In genomic region chr7:151080522-151081169, GRCh38 we compare ENCODE assay signal across 1 cellular context.
TF ChIP-seq lines count a peak whose summit lies in the region.

A gene with protein sequence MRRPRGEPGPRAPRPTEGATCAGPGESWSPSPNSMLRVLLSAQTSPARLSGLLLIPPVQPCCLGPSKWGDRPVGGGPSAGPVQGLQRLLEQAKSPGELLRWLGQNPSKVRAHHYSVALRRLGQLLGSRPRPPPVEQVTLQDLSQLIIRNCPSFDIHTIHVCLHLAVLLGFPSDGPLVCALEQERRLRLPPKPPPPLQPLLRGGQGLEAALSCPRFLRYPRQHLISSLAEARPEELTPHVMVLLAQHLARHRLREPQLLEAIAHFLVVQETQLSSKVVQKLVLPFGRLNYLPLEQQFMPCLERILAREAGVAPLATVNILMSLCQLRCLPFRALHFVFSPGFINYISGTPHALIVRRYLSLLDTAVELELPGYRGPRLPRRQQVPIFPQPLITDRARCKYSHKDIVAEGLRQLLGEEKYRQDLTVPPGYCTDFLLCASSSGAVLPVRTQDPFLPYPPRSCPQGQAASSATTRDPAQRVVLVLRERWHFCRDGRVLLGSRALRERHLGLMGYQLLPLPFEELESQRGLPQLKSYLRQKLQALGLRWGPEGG (minus strand): TSS chr7:151080809. CDS start chr7:151080766, 43 bp downstream.

TF ChIP-seq in GM12878, 131 proteins besides CTCF, POLR2A, EP300 and RAD21 (continued from another document and continues in another):
- no peak for TF ChIP-seq ZBTB40 (IDR thresholded peaks at IDR 0.05; ENCODE audit: borderline replicate concordance)
- TF ChIP-seq KAT2A (conservative IDR thresholded peaks at IDR 0.05; ENCODE audit: control insufficient read depth, low read depth, low read length): no peak
- TF ChIP-seq, protein P1, sequence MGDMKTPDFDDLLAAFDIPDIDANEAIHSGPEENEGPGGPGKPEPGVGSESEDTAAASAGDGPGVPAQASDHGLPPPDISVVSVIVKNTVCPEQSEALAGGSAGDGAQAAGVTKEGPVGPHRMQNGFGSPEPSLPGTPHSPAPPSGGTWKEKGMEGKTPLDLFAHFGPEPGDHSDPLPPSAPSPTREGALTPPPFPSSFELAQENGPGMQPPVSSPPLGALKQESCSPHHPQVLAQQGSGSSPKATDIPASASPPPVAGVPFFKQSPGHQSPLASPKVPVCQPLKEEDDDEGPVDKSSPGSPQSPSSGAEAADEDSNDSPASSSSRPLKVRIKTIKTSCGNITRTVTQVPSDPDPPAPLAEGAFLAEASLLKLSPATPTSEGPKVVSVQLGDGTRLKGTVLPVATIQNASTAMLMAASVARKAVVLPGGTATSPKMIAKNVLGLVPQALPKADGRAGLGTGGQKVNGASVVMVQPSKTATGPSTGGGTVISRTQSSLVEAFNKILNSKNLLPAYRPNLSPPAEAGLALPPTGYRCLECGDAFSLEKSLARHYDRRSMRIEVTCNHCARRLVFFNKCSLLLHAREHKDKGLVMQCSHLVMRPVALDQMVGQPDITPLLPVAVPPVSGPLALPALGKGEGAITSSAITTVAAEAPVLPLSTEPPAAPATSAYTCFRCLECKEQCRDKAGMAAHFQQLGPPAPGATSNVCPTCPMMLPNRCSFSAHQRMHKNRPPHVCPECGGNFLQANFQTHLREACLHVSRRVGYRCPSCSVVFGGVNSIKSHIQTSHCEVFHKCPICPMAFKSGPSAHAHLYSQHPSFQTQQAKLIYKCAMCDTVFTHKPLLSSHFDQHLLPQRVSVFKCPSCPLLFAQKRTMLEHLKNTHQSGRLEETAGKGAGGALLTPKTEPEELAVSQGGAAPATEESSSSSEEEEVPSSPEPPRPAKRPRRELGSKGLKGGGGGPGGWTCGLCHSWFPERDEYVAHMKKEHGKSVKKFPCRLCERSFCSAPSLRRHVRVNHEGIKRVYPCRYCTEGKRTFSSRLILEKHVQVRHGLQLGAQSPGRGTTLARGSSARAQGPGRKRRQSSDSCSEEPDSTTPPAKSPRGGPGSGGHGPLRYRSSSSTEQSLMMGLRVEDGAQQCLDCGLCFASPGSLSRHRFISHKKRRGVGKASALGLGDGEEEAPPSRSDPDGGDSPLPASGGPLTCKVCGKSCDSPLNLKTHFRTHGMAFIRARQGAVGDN (IDR thresholded peaks at IDR 0.05): 0 out of 2 replicates have a peak, but pooled peaks have one; percentile 62
- no peak for TF ChIP-seq CEBPB (IDR thresholded peaks at IDR 0.05; ENCODE audit: borderline replicate concordance in 1 of 2, low read depth in 2 of 2, low read length in 2 of 2)
- no peak for TF ChIP-seq HDAC6 (IDR thresholded peaks at IDR 0.05; ENCODE audit: unreplicated experiment)
- TF ChIP-seq GABPA (IDR thresholded peaks at IDR 0.05; ENCODE audit: low read depth): no peak
- TF ChIP-seq RCOR1 (conservative IDR thresholded peaks at IDR 0.05; ENCODE audit: low read depth, low read length): no peak
- TF ChIP-seq CHD4 (IDR thresholded peaks at IDR 0.05): no peak
- 0 out of 2 replicates have a peak, but pooled peaks have one; percentile 37 for TF ChIP-seq SIN3A (IDR thresholded peaks at IDR 0.05; ENCODE audit: low read depth, low read length)
- TF ChIP-seq, protein P2, sequence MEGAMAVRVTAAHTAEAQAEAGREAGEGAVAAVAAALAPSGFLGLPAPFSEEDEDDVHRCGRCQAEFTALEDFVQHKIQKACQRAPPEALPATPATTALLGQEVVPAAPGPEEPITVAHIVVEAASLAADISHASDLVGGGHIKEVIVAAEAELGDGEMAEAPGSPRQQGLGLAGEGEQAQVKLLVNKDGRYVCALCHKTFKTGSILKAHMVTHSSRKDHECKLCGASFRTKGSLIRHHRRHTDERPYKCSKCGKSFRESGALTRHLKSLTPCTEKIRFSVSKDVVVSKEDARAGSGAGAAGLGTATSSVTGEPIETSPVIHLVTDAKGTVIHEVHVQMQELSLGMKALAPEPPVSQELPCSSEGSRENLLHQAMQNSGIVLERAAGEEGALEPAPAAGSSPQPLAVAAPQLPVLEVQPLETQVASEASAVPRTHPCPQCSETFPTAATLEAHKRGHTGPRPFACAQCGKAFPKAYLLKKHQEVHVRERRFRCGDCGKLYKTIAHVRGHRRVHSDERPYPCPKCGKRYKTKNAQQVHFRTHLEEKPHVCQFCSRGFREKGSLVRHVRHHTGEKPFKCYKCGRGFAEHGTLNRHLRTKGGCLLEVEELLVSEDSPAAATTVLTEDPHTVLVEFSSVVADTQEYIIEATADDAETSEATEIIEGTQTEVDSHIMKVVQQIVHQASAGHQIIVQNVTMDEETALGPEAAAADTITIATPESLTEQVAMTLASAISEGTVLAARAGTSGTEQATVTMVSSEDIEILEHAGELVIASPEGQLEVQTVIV (IDR thresholded peaks at IDR 0.05; ENCODE audit: borderline replicate concordance, partially characterized antibody): no peak
- TF ChIP-seq ZNF24 (IDR thresholded peaks at IDR 0.05): no peak
- no peak for TF ChIP-seq ZBTB4 (CRISPR knock-in tag; IDR thresholded peaks at IDR 0.05)
- no peak for TF ChIP-seq ATF3 (IDR thresholded peaks at IDR 0.05; ENCODE audit: borderline replicate concordance, extremely low read depth, low read depth, low read length)
- TF ChIP-seq JUNB (IDR thresholded peaks at IDR 0.05): no peak
- no peak for TF ChIP-seq NFIC (IDR thresholded peaks at IDR 0.05; ENCODE audit: low read depth, low read length)
- TF ChIP-seq FOS (IDR thresholded peaks at IDR 0.05; ENCODE audit: borderline replicate concordance, extremely low read depth, insufficient read length): no peak
- 0 out of 2 replicates have a peak, but pooled peaks have one; percentile 31 for TF ChIP-seq NR2F1 (conservative IDR thresholded peaks at IDR 0.05)
- TF ChIP-seq CBFB (IDR thresholded peaks at IDR 0.05; ENCODE audit: low read depth): peak; percentile 46; the same call in 1 of the 2 replicates
- TF ChIP-seq IKZF1 (conservative IDR thresholded peaks at IDR 0.05): peak; percentile 71
- TF ChIP-seq SMAD1 (IDR thresholded peaks at IDR 0.05; ENCODE audit: low read depth, partially characterized antibody): no peak
- TF ChIP-seq, protein P3, sequence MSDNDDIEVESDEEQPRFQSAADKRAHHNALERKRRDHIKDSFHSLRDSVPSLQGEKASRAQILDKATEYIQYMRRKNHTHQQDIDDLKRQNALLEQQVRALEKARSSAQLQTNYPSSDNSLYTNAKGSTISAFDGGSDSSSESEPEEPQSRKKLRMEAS (IDR thresholded peaks at IDR 0.05; ENCODE audit: low read depth, low read length): no peak; the same call in 1 of the 2 replicates
- peak; percentile 70 for TF ChIP-seq HCFC1 (IDR thresholded peaks at IDR 0.05; ENCODE audit: low read length)
- no peak for TF ChIP-seq EED (IDR thresholded peaks at IDR 0.05; ENCODE audit: low read depth)
- TF ChIP-seq, protein P4, sequence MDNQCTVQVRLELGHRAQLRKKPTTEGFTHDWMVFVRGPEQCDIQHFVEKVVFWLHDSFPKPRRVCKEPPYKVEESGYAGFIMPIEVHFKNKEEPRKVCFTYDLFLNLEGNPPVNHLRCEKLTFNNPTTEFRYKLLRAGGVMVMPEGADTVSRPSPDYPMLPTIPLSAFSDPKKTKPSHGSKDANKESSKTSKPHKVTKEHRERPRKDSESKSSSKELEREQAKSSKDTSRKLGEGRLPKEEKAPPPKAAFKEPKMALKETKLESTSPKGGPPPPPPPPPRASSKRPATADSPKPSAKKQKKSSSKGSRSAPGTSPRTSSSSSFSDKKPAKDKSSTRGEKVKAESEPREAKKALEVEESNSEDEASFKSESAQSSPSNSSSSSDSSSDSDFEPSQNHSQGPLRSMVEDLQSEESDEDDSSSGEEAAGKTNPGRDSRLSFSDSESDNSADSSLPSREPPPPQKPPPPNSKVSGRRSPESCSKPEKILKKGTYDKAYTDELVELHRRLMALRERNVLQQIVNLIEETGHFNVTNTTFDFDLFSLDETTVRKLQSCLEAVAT (IDR thresholded peaks at IDR 0.05): no peak
- no peak for TF ChIP-seq NFXL1 (IDR thresholded peaks at IDR 0.05; ENCODE audit: borderline replicate concordance)
- no peak for TF ChIP-seq BCL11A (IDR thresholded peaks at IDR 0.05; ENCODE audit: low read depth, low read length)
- TF ChIP-seq TARDBP (IDR thresholded peaks at IDR 0.05; ENCODE audit: borderline replicate concordance): 0 out of 2 replicates have a peak, but pooled peaks have one; percentile 54
- TF ChIP-seq, protein P5, sequence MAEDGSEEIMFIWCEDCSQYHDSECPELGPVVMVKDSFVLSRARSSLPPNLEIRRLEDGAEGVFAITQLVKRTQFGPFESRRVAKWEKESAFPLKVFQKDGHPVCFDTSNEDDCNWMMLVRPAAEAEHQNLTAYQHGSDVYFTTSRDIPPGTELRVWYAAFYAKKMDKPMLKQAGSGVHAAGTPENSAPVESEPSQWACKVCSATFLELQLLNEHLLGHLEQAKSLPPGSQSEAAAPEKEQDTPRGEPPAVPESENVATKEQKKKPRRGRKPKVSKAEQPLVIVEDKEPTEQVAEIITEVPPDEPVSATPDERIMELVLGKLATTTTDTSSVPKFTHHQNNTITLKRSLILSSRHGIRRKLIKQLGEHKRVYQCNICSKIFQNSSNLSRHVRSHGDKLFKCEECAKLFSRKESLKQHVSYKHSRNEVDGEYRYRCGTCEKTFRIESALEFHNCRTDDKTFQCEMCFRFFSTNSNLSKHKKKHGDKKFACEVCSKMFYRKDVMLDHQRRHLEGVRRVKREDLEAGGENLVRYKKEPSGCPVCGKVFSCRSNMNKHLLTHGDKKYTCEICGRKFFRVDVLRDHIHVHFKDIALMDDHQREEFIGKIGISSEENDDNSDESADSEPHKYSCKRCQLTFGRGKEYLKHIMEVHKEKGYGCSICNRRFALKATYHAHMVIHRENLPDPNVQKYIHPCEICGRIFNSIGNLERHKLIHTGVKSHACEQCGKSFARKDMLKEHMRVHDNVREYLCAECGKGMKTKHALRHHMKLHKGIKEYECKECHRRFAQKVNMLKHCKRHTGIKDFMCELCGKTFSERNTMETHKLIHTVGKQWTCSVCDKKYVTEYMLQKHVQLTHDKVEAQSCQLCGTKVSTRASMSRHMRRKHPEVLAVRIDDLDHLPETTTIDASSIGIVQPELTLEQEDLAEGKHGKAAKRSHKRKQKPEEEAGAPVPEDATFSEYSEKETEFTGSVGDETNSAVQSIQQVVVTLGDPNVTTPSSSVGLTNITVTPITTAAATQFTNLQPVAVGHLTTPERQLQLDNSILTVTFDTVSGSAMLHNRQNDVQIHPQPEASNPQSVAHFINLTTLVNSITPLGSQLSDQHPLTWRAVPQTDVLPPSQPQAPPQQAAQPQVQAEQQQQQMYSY (CRISPR knock-in tag; IDR thresholded peaks at IDR 0.05): no peak
- TF ChIP-seq NBN (IDR thresholded peaks at IDR 0.05): 0 out of 2 replicates have a peak, but pooled peaks have one; percentile 52
